In genomic region chr12:75666980-75667359, GRCh38 we compare ENCODE assay signal across 12 cellular contexts.
DNase-seq lines count a peak whose midpoint lies in the region; ATAC-seq and TF ChIP-seq lines count a peak whose summit lies in the region.
"Had no signal": no experiment of that assay in that cellular context is flagged by ENCODE, and none has a peak within 500 bp of the region (broad histone marks: within the 10 kb centered on the region; RNA-seq: fewer than 3 reads in every experiment).

No MANE protein-coding gene starts in this region.

- no peaks in the 10 kb centered on the region for H3K79me2 ChIP-seq in HCT116 (ENCODE audit: insufficient read depth, low read length)

- intact Hi-C loops in HCT116 (cut with micrococcal nuclease) (no loop called here), uterus (cut with DNase I; ENCODE audit: low total_unique reads) (no loop called here)

- H3K27me3 Mint-ChIP-seq in mesothelial cell of epicardium (ENCODE audit: low read depth): no peaks in the 10 kb centered on the region

- POLR2A ChIA-PET in HCT116 (lab: Charles Lee): interaction anchor here (0.6 to 2.5 kb wide), 20 partner anchors 8 to 113 kb away, joined by 3 to 10 read pairs (median 4); no protein-coding TSS in a partner anchor

- H3K4me3 ChIP-seq in HCT116 (replicated peaks in 1 of 2; ENCODE audit: low read depth in 1 of 2, low read length in 2 of 2) (no peak overlapping the region), cardiac fibroblast (replicated peaks in 1 of 2; ENCODE audit: low read depth in 2 of 2, low read length in 2 of 2) (no peak overlapping the region), uterus (no peak overlapping the region)
- H3K4me3 ChIP-seq: upper lobe of left lung had no signal

- ATAC-seq in HCT116 (peak; percentile 73), GM18511 (IDR thresholded peaks at IDR 0.05; ENCODE audit: unreplicated experiment) (no peak), GM21447 (IDR thresholded peaks at IDR 0.05; ENCODE audit: unreplicated experiment) (no peak)
- ATAC-seq: activated CD4-positive, CD25-positive, alpha-beta regulatory T cell treated with anti-CD3 and anti-CD28 coated beads, Interleukin-2, amount 50 U/mL, for 24 hours; natural killer cell had no signal

- no peak overlapping the region for H2AFZ ChIP-seq in HCT116 (ENCODE audit: low read depth, low read length, poor library complexity, severe bottlenecking)

- peak overlapping the region; percentile 99 for H3K27ac ChIP-seq in HCT116 (ENCODE audit: low read depth, low read length)
- peak overlapping the region; percentile 61 to 65 for H3K27ac ChIP-seq in uterus
- H3K27ac ChIP-seq: RWPE1, upper lobe of left lung had no signal

- TF ChIP-seq POLR2A in HCT116 (IDR thresholded peaks at IDR 0.05; ENCODE audit: borderline replicate concordance, extremely low read depth, insufficient read depth, insufficient read length) (no peak), uterus (IDR thresholded peaks at IDR 0.05) (no peak)

- peak overlapping the region; percentile 47 for H3K9ac ChIP-seq in HCT116 (ENCODE audit: low read length)

- CTCF ChIA-PET in HCT116 (lab: Charles Lee): interaction anchor here (0.9 kb wide), 1 partner anchor 140 kb away, joined by 3 read pairs; no protein-coding TSS in a partner anchor

- peak overlapping the region; percentile 0 for H3K27ac Mint-ChIP-seq in mesothelial cell of epicardium
- H3K27ac Mint-ChIP-seq: natural killer cell had no signal

- H4K20me1 ChIP-seq in HCT116 (ENCODE audit: insufficient read depth): no peaks in the 10 kb centered on the region

- no peaks in the 10 kb centered on the region for H3K9me3 ChIP-seq in HCT116 (ENCODE audit: control insufficient read depth in 1 of 2, insufficient read depth in 1 of 2, low read depth in 1 of 2, low read length in 2 of 2)
- H3K9me3 ChIP-seq in uterus: no peaks in the 10 kb centered on the region
- H3K9me3 ChIP-seq: upper lobe of left lung had no signal

- H3K36me3 ChIP-seq in HCT116 (ENCODE audit: control insufficient read depth in 1 of 2, insufficient read depth in 2 of 2, low read length in 2 of 2) (0 out of 4 replicates have a peak, but pooled peaks cover 0 to 3% of the 10 kb centered on the region in 2 experiments), uterus (no peaks in the 10 kb centered on the region)
- H3K36me3 ChIP-seq: upper lobe of left lung had no signal

- DNase-seq in HCT116 (ENCODE audit: low read depth, low spot score) (peak; percentile 54), cardiac fibroblast (ENCODE audit: low read depth in 2 of 2) (peak; percentile 67 to 78), mesothelial cell of epicardium (ENCODE audit: low spot score in 2 of 2, unreplicated experiment in 2 of 2) (no peak), uterus (no peak), COR-L47 (lab: John Stamatoyannopoulos, UW) (no peak)
- DNase-seq: GF-D8, natural killer cell, upper lobe of left lung had no signal

- no TSS peak for BruUV-seq in HCT116 (replicated peaks; lab: Mats Ljungman, UMichigan)

- H3K27me3 ChIP-seq in HCT116 (ENCODE audit: insufficient read depth, low read length) (no peaks in the 10 kb centered on the region), uterus (no peaks in the 10 kb centered on the region)
- H3K27me3 ChIP-seq: upper lobe of left lung had no signal

- TF ChIP-seq RAD21 in HCT116 (IDR thresholded peaks at IDR 0.05; ENCODE audit: low read depth): no peak; the same call in 1 of the 2 replicates

- H3K9me2 ChIP-seq in HCT116 (ENCODE audit: insufficient read depth): no peaks in the 10 kb centered on the region

- H3K4me1 ChIP-seq in HCT116 (ENCODE audit: control insufficient read depth in 1 of 2, insufficient read depth in 2 of 2, low read length in 2 of 2) (peaks cover 67 to 79% of the 10 kb centered on the region in 2 experiments), uterus (no peaks in the 10 kb centered on the region)
- H3K4me1 ChIP-seq: upper lobe of left lung had no signal

- no peaks in the 10 kb centered on the region for H3K9me3 Mint-ChIP-seq in mesothelial cell of epicardium
- H3K9me3 Mint-ChIP-seq: natural killer cell had no signal

- RAD21 ChIA-PET in HCT116 (lab: Charles Lee; ENCODE audit: low non-redundant PET in 1 of 2, low total read pairs in 2 of 2, uncharacterized antibody in 2 of 2, unreplicated experiment in 2 of 2): interaction anchor here (0.6 to 1.1 kb wide), 3 partner anchors 25 to 163 kb away, joined by 3 to 4 read pairs (median 3); no protein-coding TSS in a partner anchor

- TF ChIP-seq CTCF in HCT116 (IDR thresholded peaks at IDR 0.05 in 2 of 3, conservative IDR thresholded peaks at IDR 0.05 in 1 of 3; ENCODE audit: borderline replicate concordance in 1 of 3, insufficient read depth in 1 of 3, low read depth in 2 of 3, low read length in 2 of 3) (no peak), cardiac fibroblast (IDR thresholded peaks at IDR 0.05; ENCODE audit: low read depth, low read length) (no peak), mesothelial cell of epicardium (IDR thresholded peaks at IDR 0.05; ENCODE audit: unreplicated experiment) (no peak), uterus (IDR thresholded peaks at IDR 0.05) (no peak)

- peak overlapping the region; percentile 57 for H3K4me2 ChIP-seq in HCT116 (ENCODE audit: low read length)

- H3K36me3 Mint-ChIP-seq in mesothelial cell of epicardium: no peaks in the 10 kb centered on the region
- H3K36me3 Mint-ChIP-seq: natural killer cell had no signal

- H3K4me1 Mint-ChIP-seq in mesothelial cell of epicardium: peaks cover 41% of the 10 kb centered on the region
- H3K4me1 Mint-ChIP-seq: natural killer cell had no signal

- no peak overlapping the region for H3K4me3 Mint-ChIP-seq in mesothelial cell of epicardium
- H3K4me3 Mint-ChIP-seq: natural killer cell had no signal

TF ChIP-seq in HCT116, 20 proteins besides CTCF, POLR2A, EP300 and RAD21 (continues in another document):
- no peak for TF ChIP-seq ELF1 (IDR thresholded peaks at IDR 0.05; ENCODE audit: borderline replicate concordance, low read depth)
- no peak for TF ChIP-seq FOSL1 (IDR thresholded peaks at IDR 0.05; ENCODE audit: low read depth)
- TF ChIP-seq JUND (IDR thresholded peaks at IDR 0.05): peak; percentile 61
- no peak for TF ChIP-seq REST (IDR thresholded peaks at IDR 0.05; ENCODE audit: low read depth)
- TF ChIP-seq SIN3A (IDR thresholded peaks at IDR 0.05; ENCODE audit: low read depth): no peak; the same call in 1 of the 2 replicates
- peak; percentile 68 for TF ChIP-seq SP1 (IDR thresholded peaks at IDR 0.05; ENCODE audit: low read depth)
- TF ChIP-seq POLR2AphosphoS5 (IDR thresholded peaks at IDR 0.05; ENCODE audit: low read depth, low read length): peak; percentile 66
- no peak for TF ChIP-seq ZBTB33 (IDR thresholded peaks at IDR 0.05; ENCODE audit: extremely low read depth, insufficient replicate concordance, low read length)
- TF ChIP-seq CBX3 (IDR thresholded peaks at IDR 0.05; ENCODE audit: low read depth): peak; percentile 72; the same call in 1 of the 2 replicates
- no peak for TF ChIP-seq YY1 (IDR thresholded peaks at IDR 0.05; ENCODE audit: extremely low read depth, insufficient replicate concordance, low read depth, low read length)
- no peak for TF ChIP-seq SRF (IDR thresholded peaks at IDR 0.05; ENCODE audit: low read depth)
- no peak for TF ChIP-seq EZH2 (IDR thresholded peaks at IDR 0.05)
- TF ChIP-seq MAX (IDR thresholded peaks at IDR 0.05): no peak
- TF ChIP-seq EGR1 (IDR thresholded peaks at IDR 0.05; ENCODE audit: low read depth): peak; percentile 85
- no peak for TF ChIP-seq EZH2phosphoT487 (IDR thresholded peaks at IDR 0.05; ENCODE audit: borderline replicate concordance)

Comparison
In these comparisons a context has a peak if more than half of its experiments do, and no peak if none do; other contexts are left out.
1. DNase-seq: peak in HCT116 (single experiment) and cardiac fibroblast (2 of 2); none in mesothelial cell of epicardium (0 of 2), uterus (0 of 2) and COR-L47 (single experiment).